Comparison of ENCODE assay signal across 1 cellular context in the genomic region with DNA sequence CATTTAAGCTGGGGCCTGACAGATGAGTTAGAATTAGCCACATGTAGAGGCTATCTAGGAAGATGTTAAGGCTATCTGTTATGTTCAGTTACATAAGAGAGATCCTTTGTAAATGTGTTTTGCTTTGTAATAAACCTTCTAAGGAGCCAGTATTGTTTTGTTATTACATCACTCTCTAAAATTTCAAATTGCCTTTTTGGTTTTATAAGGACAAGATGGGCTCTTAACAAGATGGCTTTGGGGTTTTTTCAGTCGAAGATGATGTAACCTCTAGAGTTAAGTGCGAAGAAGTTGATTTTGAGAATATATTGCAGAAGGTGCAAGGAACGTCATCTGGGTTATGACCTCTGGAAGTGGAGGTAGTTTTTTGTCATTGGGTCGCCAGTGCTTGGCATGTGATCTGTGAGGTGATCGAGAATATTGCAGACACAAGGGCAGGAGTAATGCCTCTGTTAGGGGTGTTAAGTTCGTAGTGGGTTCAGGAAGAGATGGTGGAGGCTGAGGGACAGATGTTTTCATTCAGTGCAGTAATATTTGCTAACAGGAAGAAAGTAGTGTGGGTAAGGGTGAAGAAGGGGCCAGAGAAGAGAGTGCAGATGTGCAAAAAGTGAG.
TF ChIP-seq lines count a peak whose summit lies in the region.

No MANE protein-coding gene starts in this region.

TF ChIP-seq in HepG2, 621 proteins besides CTCF, POLR2A, EP300 and RAD21 (continued from another document):
- TF ChIP-seq, protein P1, sequence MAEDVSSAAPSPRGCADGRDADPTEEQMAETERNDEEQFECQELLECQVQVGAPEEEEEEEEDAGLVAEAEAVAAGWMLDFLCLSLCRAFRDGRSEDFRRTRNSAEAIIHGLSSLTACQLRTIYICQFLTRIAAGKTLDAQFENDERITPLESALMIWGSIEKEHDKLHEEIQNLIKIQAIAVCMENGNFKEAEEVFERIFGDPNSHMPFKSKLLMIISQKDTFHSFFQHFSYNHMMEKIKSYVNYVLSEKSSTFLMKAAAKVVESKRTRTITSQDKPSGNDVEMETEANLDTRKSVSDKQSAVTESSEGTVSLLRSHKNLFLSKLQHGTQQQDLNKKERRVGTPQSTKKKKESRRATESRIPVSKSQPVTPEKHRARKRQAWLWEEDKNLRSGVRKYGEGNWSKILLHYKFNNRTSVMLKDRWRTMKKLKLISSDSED (CRISPR knock-in tag; IDR thresholded peaks at IDR 0.05): no peak
TF ChIP-seq in HepG2: peak in this region for 1.
